Comparison of ENCODE assay signal across 7 cellular contexts in genomic region chr16:33063365-33064170, GRCh38.
DNase-seq lines count a peak whose midpoint lies in the region; ATAC-seq, FAIRE-seq and TF ChIP-seq lines count a peak whose summit lies in the region.
"Not testable (repeated sequence)": the region's sequence is repeated elsewhere in the genome, so short reads cannot be mapped to it uniquely, and the experiment has no call there.

No MANE protein-coding gene starts in this region.

- POLR2A ChIA-PET in HEK293 (lab: Yijun Ruan, JAX); GM12878 (lab: Charles Lee); MCF 10A (lab: Yijun Ruan, JAX): not testable (repeated sequence)

- intact Hi-C loops in GM12878 (cut with micrococcal nuclease; ENCODE audit: unreplicated experiment); MCF 10A (cut with micrococcal nuclease): not testable (repeated sequence)

- not testable (repeated sequence) for H3K4me3 ChIP-seq in HEK293 (ENCODE audit: low read depth, low read length); GM12878; small intestine (ENCODE audit: low read depth in 1 of 2, low read length in 2 of 2)

- not testable (repeated sequence) for TF ChIP-seq RAD21 in GM12878 (IDR thresholded peaks at IDR 0.05; ENCODE audit: insufficient read depth, low read depth, low read length)

- RAD21 ChIA-PET in GM12878 (lab: Charles Lee; ENCODE audit: unreplicated experiment): not testable (repeated sequence)

- not testable (repeated sequence) for H3K4me1 ChIP-seq in HEK293 (ENCODE audit: control insufficient read depth, insufficient read depth, low read length); GM12878 (ENCODE audit: control insufficient read depth, insufficient read depth, low read length); small intestine (ENCODE audit: control insufficient read depth in 2 of 2, insufficient read depth in 1 of 2, low read depth in 1 of 2, low read length in 1 of 2)

- not testable (repeated sequence) for H3K36me3 ChIP-seq in HEK293 (ENCODE audit: control insufficient read depth in 2 of 2, insufficient read depth in 1 of 2, low read length in 2 of 2); GM12878 (ENCODE audit: control insufficient read depth in 2 of 2, insufficient read depth in 2 of 2, low read length in 1 of 2); small intestine (ENCODE audit: control insufficient read depth in 2 of 2, insufficient read depth in 2 of 2, low read length in 2 of 2)

- not testable (repeated sequence) for TF ChIP-seq CTCF in HEK293 (tag by site-specific recombination; IDR thresholded peaks at IDR 0.05); GM12878 (IDR thresholded peaks at IDR 0.05 in 2 of 3, conservative IDR thresholded peaks at IDR 0.05 in 1 of 3; ENCODE audit: control insufficient read depth in 2 of 3, extremely low read depth in 1 of 3, insufficient read depth in 1 of 3, low read depth in 3 of 3, low read length in 3 of 3); MCF 10A (IDR thresholded peaks at IDR 0.05; ENCODE audit: unreplicated experiment)

- not testable (repeated sequence) for H3K9ac ChIP-seq in GM12878 (ENCODE audit: control insufficient read depth, insufficient read depth, low read length)

- not testable (repeated sequence) for H3K27ac Mint-ChIP-seq in MCF 10A (ENCODE audit: low read depth, unreplicated experiment)

- H3K4me1 Mint-ChIP-seq in MCF 10A (ENCODE audit: insufficient read depth, unreplicated experiment): not testable (repeated sequence)

- H3K9me3 ChIP-seq in HEK293 (ENCODE audit: control insufficient read depth, insufficient read depth, low read depth, low read length); GM12878 (replicated peaks; ENCODE audit: control insufficient read depth, insufficient read depth, low read length); small intestine (ENCODE audit: control insufficient read depth, low read depth): not testable (repeated sequence)

- CTCF ChIA-PET in HEK293 (lab: Yijun Ruan, JAX); GM12878 (lab: Yijun Ruan, JAX); MCF 10A (lab: Yijun Ruan, JAX): not testable (repeated sequence)

- H3K27ac ChIP-seq in HEK293 (ENCODE audit: extremely low read depth, low read depth, low read length); GM12878 (ENCODE audit: control insufficient read depth, insufficient read depth); small intestine (ENCODE audit: low read depth in 1 of 2, low read length in 1 of 2): not testable (repeated sequence)

- H4K20me1 ChIP-seq in GM12878 (ENCODE audit: control insufficient read depth, insufficient read depth): not testable (repeated sequence)

- not testable (repeated sequence) for BruUV-seq in GM12878 (replicated peaks; lab: Mats Ljungman, UMichigan); MCF 10A (replicated peaks; lab: Mats Ljungman, UMichigan)

- not testable (repeated sequence) for ATAC-seq in GM12878

- FAIRE-seq in GM12878 (lab: Jason Lieb, UNC): not testable (repeated sequence)
- FAIRE-seq in frontal cortex (lab: Jason Lieb, UNC) (peak; percentile 84), small intestine (lab: Jason Lieb, UNC) (peak; percentile 36)

- H3K27me3 ChIP-seq in GM12878 (replicated peaks in 1 of 2; ENCODE audit: control insufficient read depth in 2 of 2, insufficient read depth in 2 of 2, low read length in 1 of 2); small intestine (ENCODE audit: control insufficient read depth in 2 of 2, insufficient read depth in 2 of 2, low read length in 2 of 2): not testable (repeated sequence)

- not testable (repeated sequence) for H3K36me3 Mint-ChIP-seq in MCF 10A (ENCODE audit: insufficient read depth, unreplicated experiment)

- H3K9me3 Mint-ChIP-seq in MCF 10A (ENCODE audit: unreplicated experiment): not testable (repeated sequence)

- not testable (repeated sequence) for H3K4me2 ChIP-seq in GM12878 (ENCODE audit: control insufficient read depth, insufficient read depth)

- not testable (repeated sequence) for H3K27me3 Mint-ChIP-seq in MCF 10A (ENCODE audit: insufficient read depth, unreplicated experiment)

- SMC1A ChIA-PET in GM12878 (lab: Charles Lee; ENCODE audit: uncharacterized antibody, unreplicated experiment): not testable (repeated sequence)

- not testable (repeated sequence) for TF ChIP-seq EP300 in GM12878 (IDR thresholded peaks at IDR 0.05; ENCODE audit: borderline replicate concordance in 1 of 2, control insufficient read depth in 1 of 2, low read depth in 2 of 2, low read length in 2 of 2)

- not testable (repeated sequence) for H2AFZ ChIP-seq in GM12878 (ENCODE audit: control insufficient read depth, low read depth, low read length)

- not testable (repeated sequence) for DNase-seq in GM12878 (ENCODE audit: low read depth, low spot score); frontal cortex (ENCODE audit: low spot score in 2 of 2); small intestine
- DNase-seq in MCF 10A (ENCODE audit: unreplicated experiment) (peak; percentile 0), left kidney (ENCODE audit: low read depth, low spot score) (peak; percentile 1), myocyte (ENCODE audit: low read depth) (peak; percentile 2)

- in situ Hi-C loops in GM12878 (cut with MboI): not testable (repeated sequence)

- not testable (repeated sequence) for H3K4me3 Mint-ChIP-seq in MCF 10A (ENCODE audit: unreplicated experiment)

- not testable (repeated sequence) for TF ChIP-seq POLR2A in GM12878 (IDR thresholded peaks at IDR 0.05; ENCODE audit: low read depth, low read length)

- 30% methylated on average over 1 of the region's 1 CpG for WGBS in GM12878 (ENCODE audit: insufficient coverage, insufficient replicate concordance, low lambda C conversion rate, missing lambda C conversion rate)
- 40 to 72% (median 50%) methylated on average over 1 of the region's 1 CpG for WGBS in small intestine, 3 donors

- H3K79me2 ChIP-seq in GM12878 (ENCODE audit: control insufficient read depth, insufficient read depth, low read length): not testable (repeated sequence)

TF ChIP-seq in HEK293, 187 proteins besides CTCF, POLR2A, EP300 and RAD21:
- peak; percentile 15; the same call in 1 of the 2 replicates for TF ChIP-seq ATF2 (tag by site-specific recombination; IDR thresholded peaks at IDR 0.05; ENCODE audit: low read depth)

TF ChIP-seq in GM12878, 131 proteins besides CTCF, POLR2A, EP300 and RAD21:
- peak; percentile 59; the same call in 1 of the 2 replicates for TF ChIP-seq ZNF24 (IDR thresholded peaks at IDR 0.05)
